23 cellular contexts compared by ENCODE assay signal in the genomic region with DNA sequence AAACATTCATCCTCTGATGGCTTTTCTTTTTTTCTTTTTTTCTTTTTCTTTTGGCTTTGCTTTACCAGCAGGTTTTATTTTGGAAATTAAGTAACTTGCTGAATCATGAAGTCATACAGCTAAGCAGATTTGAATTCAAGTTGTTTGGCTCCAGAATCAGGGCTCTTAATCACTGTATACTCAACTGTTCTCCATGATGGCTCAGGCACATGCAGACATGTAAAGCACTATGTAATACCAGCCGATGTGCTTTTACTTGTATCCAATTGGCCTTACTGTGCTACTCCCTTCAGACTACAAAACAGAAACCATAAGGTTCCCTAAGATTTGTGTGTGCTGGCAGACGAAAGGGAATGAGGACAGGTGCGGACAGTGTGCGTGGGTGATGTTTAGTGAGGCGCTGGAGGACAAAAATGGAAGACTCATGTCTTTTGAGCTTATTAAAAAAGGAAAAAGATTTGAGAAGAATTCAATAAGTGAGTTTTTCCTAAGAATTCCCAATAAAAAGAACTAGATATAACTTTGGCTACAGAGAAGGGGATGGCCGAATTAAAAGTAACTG. TPM values are rescaled to one million over a fixed set of nuclear protein-coding genes. Genes with fewer than 3 reads are reported as not detected.
"Had no signal": no experiment of that assay in that cellular context is flagged by ENCODE, and none has a peak within 500 bp of the region (broad histone marks: within the 10 kb centered on the region; RNA-seq: fewer than 3 reads in every experiment).

No MANE protein-coding gene starts in this region.

- ATAC-seq: activated CD4-positive, alpha-beta T cell treated with anti-CD3 and anti-CD28 coated beads for 36 hours; activated naive CD8-positive, alpha-beta T cell treated with anti-CD3 and anti-CD28 coated beads, Interleukin-2, amount 50 U/mL, for 24 hours; foreskin keratinocyte; heart left ventricle; left lung had no signal

- H3K36me3 ChIP-seq: ovary had no signal

- DNase-seq: activated CD4-positive, alpha-beta memory T cell treated with anti-CD3 and anti-CD28 coated beads, Interleukin-2, amount 10 ng/mL, durations not matched to agents 7 days and 5 days; activated CD4-positive, alpha-beta T cell treated with anti-CD3 and anti-CD28 coated beads for 36 hours; activated CD8-positive, alpha-beta memory T cell treated with anti-CD3 and anti-CD28 coated beads, Interleukin-2, amount 50 U/mL, for 4 hours; activated naive CD4-positive, alpha-beta T cell treated with Interleukin-2 at 50 U/mL for 16 hours; activated naive CD8-positive, alpha-beta T cell treated with anti-CD3 and anti-CD28 coated beads, Interleukin-2, amount 50 U/mL, for 24 hours; cortex of kidney; effector memory CD4-positive, alpha-beta T cell; heart left ventricle; left lung; mesendoderm; ovary; stimulated activated CD4-positive, alpha-beta T cell treated with anti-CD3 and anti-CD28 coated beads, Interleukin-4, amount 100 ng/mL, for 4 hours; stomach; T1000; WERI-Rb-1 had no signal

- H3K4me1 ChIP-seq: foreskin keratinocyte, heart left ventricle, left lung, stomach, tibial nerve had no signal

- H3K4me3 ChIP-seq: heart left ventricle, left lung, ovary, skin epidermis, stomach, tibial nerve had no signal

- H3K27ac ChIP-seq: foreskin keratinocyte, heart left ventricle, left lung, ovary, stomach, tibial nerve, WERI-Rb-1 had no signal

- H3K9me3 ChIP-seq: heart left ventricle, left lung, ovary, stomach, tibial nerve had no signal

- H3K27me3 ChIP-seq: foreskin keratinocyte, heart left ventricle, left lung, ovary, stomach, tibial nerve had no signal

RNA-seq across cellular contexts. Expression of a gene that starts 44.7 kb away (rescaled TPM):
- total RNA-seq: activated CD4-positive, alpha-beta memory T cell treated with anti-CD3 and anti-CD28 coated beads, Interleukin-2, amount 10 ng/mL, durations not matched to agents 7 days and 5 days; activated CD4-positive, alpha-beta T cell treated with anti-CD3 and anti-CD28 coated beads for 36 hours; activated T-helper 1 cell treated with anti-CD3 and anti-CD28 coated beads, Interleukin-12 subunit alpha, Interleukin-12 subunit beta, Interleukin-2, Interleukin-4 antibody, amounts not matched to agents 30 ng/mL and 10 ng/mL and 1 ng/mL, durations not matched to agents 14 hours and 24 hours and 36 hours; epithelial cell of proximal tubule; foreskin keratinocyte; left lung; ovary; renal cortical epithelial cell; SK-MEL-5; stomach; tibial nerve had no signal
- polyA plus RNA-seq: foreskin keratinocyte, heart left ventricle, keratinocyte, ovary, stomach had no signal
